ENCODE assay signal across 2 cellular contexts in genomic region chr15:90599116-90599515, GRCh38.
TF ChIP-seq lines count a peak whose summit lies in the region.

No MANE protein-coding gene starts in this region.

TF ChIP-seq in IMR-90, 13 proteins besides CTCF, POLR2A, EP300 and RAD21:
- no peak for TF ChIP-seq RFX5 (IDR thresholded peaks at IDR 0.05; ENCODE audit: low read depth, low read length)
- no peak for TF ChIP-seq NFE2L2 (IDR thresholded peaks at IDR 0.05; ENCODE audit: low read depth, low read length)
- TF ChIP-seq MAFK (IDR thresholded peaks at IDR 0.05; ENCODE audit: low read depth, low read length): no peak
- no peak for TF ChIP-seq ELK1 (IDR thresholded peaks at IDR 0.05; ENCODE audit: borderline replicate concordance, low read depth, low read length)
- no peak for TF ChIP-seq USF2 (IDR thresholded peaks at IDR 0.05; ENCODE audit: low read depth, low read length)
- TF ChIP-seq SMC3 (IDR thresholded peaks at IDR 0.05; ENCODE audit: low read depth, low read length): no peak
- TF ChIP-seq RCOR1 (IDR thresholded peaks at IDR 0.05; ENCODE audit: insufficient replicate concordance, low read length): no peak
- TF ChIP-seq MXI1 (IDR thresholded peaks at IDR 0.05; ENCODE audit: borderline replicate concordance, low read depth, low read length): no peak
- TF ChIP-seq CEBPB (IDR thresholded peaks at IDR 0.05; ENCODE audit: low read depth, low read length): no peak
- no peak for TF ChIP-seq FOS (IDR thresholded peaks at IDR 0.05; ENCODE audit: low read depth, low read length)
- TF ChIP-seq BHLHE40 (IDR thresholded peaks at IDR 0.05; ENCODE audit: low read depth, low read length): no peak
- no peak for TF ChIP-seq CHD1 (IDR thresholded peaks at IDR 0.05; ENCODE audit: low read depth, low read length)
- TF ChIP-seq MAZ (IDR thresholded peaks at IDR 0.05; ENCODE audit: borderline replicate concordance, low read depth, low read length): no peak

TF ChIP-seq in SK-N-SH treated with all-trans-retinoic acid at 6 μM for 48 hours, 23 proteins besides CTCF, POLR2A, EP300 and RAD21:
- TF ChIP-seq ZFP3 (CRISPR knock-in tag; IDR thresholded peaks at IDR 0.05) (no peak), SNAI2 (CRISPR knock-in tag; IDR thresholded peaks at IDR 0.05) (no peak), ZFP30 (CRISPR knock-in tag; IDR thresholded peaks at IDR 0.05) (no peak), PATZ1 (CRISPR knock-in tag; IDR thresholded peaks at IDR 0.05; ENCODE audit: borderline replicate concordance) (no peak), ZNF8 (CRISPR knock-in tag; IDR thresholded peaks at IDR 0.05) (no peak), ZNF70 (CRISPR knock-in tag; IDR thresholded peaks at IDR 0.05) (no peak), OSR1 (CRISPR knock-in tag; IDR thresholded peaks at IDR 0.05) (no peak), ISL1 (CRISPR knock-in tag; IDR thresholded peaks at IDR 0.05) (no peak), BACH2 (CRISPR knock-in tag; IDR thresholded peaks at IDR 0.05; ENCODE audit: borderline replicate concordance) (no peak), ARNTL (CRISPR knock-in tag; IDR thresholded peaks at IDR 0.05; ENCODE audit: borderline replicate concordance, low read depth) (no peak)
